Comparison of ENCODE assay signal across 28 cellular contexts in genomic region chr18:65415167-65415566, GRCh38.
DNase-seq lines count a peak whose midpoint lies in the region; ATAC-seq, FAIRE-seq and TF ChIP-seq lines count a peak whose summit lies in the region.
"Had no signal": no experiment of that assay in that cellular context is flagged by ENCODE, and none has a peak within 500 bp of the region (broad histone marks: within the 10 kb centered on the region; RNA-seq: fewer than 3 reads in every experiment).

No MANE protein-coding gene starts in this region.

- POLR2A ChIA-PET in MCF 10A (lab: Yijun Ruan, JAX) (no interaction called here), H1 (lab: Charles Lee; ENCODE audit: partially characterized antibody) (no interaction called here)
- POLR2A ChIA-PET in CD4-positive, alpha-beta T cell (lab: Charles Lee), result no interaction called here

- H3K27me3 Mint-ChIP-seq in MCF 10A (ENCODE audit: insufficient read depth, unreplicated experiment), result peaks cover 24% of the 10 kb centered on the region
- H3K27me3 Mint-ChIP-seq in stimulated activated memory B cell treated with anti-CD40 and anti-IgM and Interleukin-4, amounts not matched to agents 10 μg/mL and 1 μg/mL and 100 μg/mL, for 72 hours, result no peaks in the 10 kb centered on the region
- H3K27me3 Mint-ChIP-seq in CD4-positive, alpha-beta T cell, result no peaks in the 10 kb centered on the region
- H3K27me3 Mint-ChIP-seq: activated CD4-positive, alpha-beta T cell treated with anti-CD3 and anti-CD28 coated beads, Interleukin-2, amount 10 ng/mL, durations not matched to agents 7 days and 5 days; activated CD8-positive, alpha-beta memory T cell treated with anti-CD3 and anti-CD28 coated beads, Interleukin-2, amount 10 ng/mL, durations not matched to agents 7 days and 5 days; activated T-helper 17 cell treated with anti-CD3 and anti-CD28 coated beads, Interleukin-2, amount 50 U/mL, for 72 hours; progenitor cell of endocrine pancreas; stimulated activated naive CD8-positive, alpha-beta T cell treated with anti-CD3 and anti-CD28 coated beads, Interleukin-15, amount 100 ng/mL, for 72 hours had no signal

- H4K8ac ChIP-seq in H1 (ENCODE audit: extremely low read depth, insufficient read depth, low read length), result no peak overlapping the region

- H3K36me3 ChIP-seq in mammary epithelial cell (ENCODE audit: insufficient read depth, low read length), result no peaks in the 10 kb centered on the region
- H3K36me3 ChIP-seq in H1 (ENCODE audit: control insufficient read depth in 2 of 4, insufficient read depth in 4 of 4, low read length in 3 of 4), result no peaks in the 10 kb centered on the region
- H3K36me3 ChIP-seq: neutrophil, thyroid gland had no signal

- no peak overlapping the region for H3K4me3 Mint-ChIP-seq in MCF 10A (ENCODE audit: unreplicated experiment)
- no peak overlapping the region for H3K4me3 Mint-ChIP-seq in stimulated activated memory B cell treated with anti-CD40 and anti-IgM and Interleukin-4, amounts not matched to agents 10 μg/mL and 1 μg/mL and 100 μg/mL, for 72 hours
- H3K4me3 Mint-ChIP-seq in CD4-positive, alpha-beta T cell, result no peak overlapping the region
- H3K4me3 Mint-ChIP-seq: activated CD4-positive, alpha-beta T cell treated with anti-CD3 and anti-CD28 coated beads, Interleukin-2, amount 10 ng/mL, durations not matched to agents 7 days and 5 days; activated CD8-positive, alpha-beta memory T cell treated with anti-CD3 and anti-CD28 coated beads, Interleukin-2, amount 10 ng/mL, durations not matched to agents 7 days and 5 days; activated T-helper 17 cell treated with anti-CD3 and anti-CD28 coated beads, Interleukin-2, amount 50 U/mL, for 72 hours; stimulated activated naive CD8-positive, alpha-beta T cell treated with anti-CD3 and anti-CD28 coated beads, Interleukin-15, amount 100 ng/mL, for 72 hours had no signal

- CTCF ChIA-PET in MCF 10A (lab: Yijun Ruan, JAX) (interaction anchor here (0.6 kb wide), 1 partner anchor 140 kb away, joined by 3 read pairs; no protein-coding TSS in a partner anchor), mammary epithelial cell (lab: Charles Lee; ENCODE audit: low non-redundant PET) (no interaction called here), H1 (lab: Charles Lee; ENCODE audit: partially characterized antibody) (interaction anchor here (0.7 kb wide), 1 partner anchor 294 kb away, joined by 3 read pairs; no protein-coding TSS in a partner anchor)
- CTCF ChIA-PET in CD4-positive, alpha-beta T cell (lab: Charles Lee), result no interaction called here

- H3K9me3 ChIP-seq in mammary epithelial cell (replicated peaks; ENCODE audit: insufficient read depth, low read length) (peaks cover 5% of the 10 kb centered on the region), H1 (ENCODE audit: insufficient read depth in 2 of 2, low read depth in 1 of 2, low read length in 1 of 2) (no peaks in the 10 kb centered on the region)
- no peaks in the 10 kb centered on the region for H3K9me3 ChIP-seq in CD4-positive, alpha-beta T cell (ENCODE audit: control insufficient read depth, low read length)
- H3K9me3 ChIP-seq: Caco-2, neutrophil, thyroid gland had no signal

- no peak overlapping the region for H3K56ac ChIP-seq in H1 (replicated peaks; ENCODE audit: insufficient read length, low read depth, low read length)

- in situ Hi-C loops in mammary epithelial cell (cut with MboI; ENCODE audit: low sequenced_read_pairs in 2 of 2), result no loop called here

- H3K27ac ChIP-seq in mammary epithelial cell (ENCODE audit: insufficient read depth, low read depth, low read length) (no peak overlapping the region), H1 (ENCODE audit: low read depth, low read length) (no peak overlapping the region)
- no peak overlapping the region for H3K27ac ChIP-seq in CD4-positive, alpha-beta T cell (ENCODE audit: low read depth, low read length)
- H3K27ac ChIP-seq: neutrophil, thyroid gland, VCaP had no signal

- H3K9me3 Mint-ChIP-seq in MCF 10A (ENCODE audit: unreplicated experiment), result peaks cover 8% of the 10 kb centered on the region
- H3K9me3 Mint-ChIP-seq in stimulated activated memory B cell treated with anti-CD40 and anti-IgM and Interleukin-4, amounts not matched to agents 10 μg/mL and 1 μg/mL and 100 μg/mL, for 72 hours, result no peaks in the 10 kb centered on the region
- H3K9me3 Mint-ChIP-seq in CD4-positive, alpha-beta T cell, result no peaks in the 10 kb centered on the region

- H3K79me1 ChIP-seq in H1 (ENCODE audit: low read depth, low read length), result no peaks in the 10 kb centered on the region

- no peak overlapping the region for H3K27ac Mint-ChIP-seq in MCF 10A (ENCODE audit: low read depth, unreplicated experiment)
- H3K27ac Mint-ChIP-seq in stimulated activated memory B cell treated with anti-CD40 and anti-IgM and Interleukin-4, amounts not matched to agents 10 μg/mL and 1 μg/mL and 100 μg/mL, for 72 hours, result no peak overlapping the region
- no peak overlapping the region for H3K27ac Mint-ChIP-seq in CD4-positive, alpha-beta T cell
- H3K27ac Mint-ChIP-seq: activated CD4-positive, alpha-beta T cell treated with anti-CD3 and anti-CD28 coated beads, Interleukin-2, amount 10 ng/mL, durations not matched to agents 7 days and 5 days; activated CD8-positive, alpha-beta memory T cell treated with anti-CD3 and anti-CD28 coated beads, Interleukin-2, amount 10 ng/mL, durations not matched to agents 7 days and 5 days; activated naive CD4-positive, alpha-beta T cell treated with anti-CD3 and anti-CD28 coated beads, Interleukin-2, amount 50 U/mL, for 72 hours; activated T-helper 17 cell treated with anti-CD3 and anti-CD28 coated beads, Interleukin-2, amount 50 U/mL, for 72 hours; progenitor cell of endocrine pancreas; stimulated activated naive CD8-positive, alpha-beta T cell treated with anti-CD3 and anti-CD28 coated beads, Interleukin-15, amount 100 ng/mL, for 72 hours had no signal

- H2BK120ac ChIP-seq in H1 (replicated peaks; ENCODE audit: low read depth, low read length), result no peak overlapping the region

- no peak overlapping the region for H3K4me2 ChIP-seq in mammary epithelial cell (ENCODE audit: insufficient read depth, low read depth, low read length)
- no peak overlapping the region for H3K4me2 ChIP-seq in H1 (ENCODE audit: insufficient read depth in 1 of 2, low read depth in 2 of 2, low read length in 2 of 2)

- TF ChIP-seq POLR2A in H1 (IDR thresholded peaks at IDR 0.05; ENCODE audit: control extremely low read depth in 1 of 2, low read depth in 2 of 2, low read length in 2 of 2), result no peak

- no TSS peak for BruUV-seq in MCF 10A (replicated peaks; lab: Mats Ljungman, UMichigan)
- BruUV-seq in mammary epithelial cell (replicated peaks; lab: Mats Ljungman, UMichigan), result no TSS peak

- no peak for TF ChIP-seq EP300 in H1 (IDR thresholded peaks at IDR 0.05; ENCODE audit: borderline replicate concordance in 1 of 2, low read depth in 2 of 2, low read length in 2 of 2)

- H2AFZ ChIP-seq in mammary epithelial cell (ENCODE audit: low read depth, low read length) (no peak overlapping the region), H1 (ENCODE audit: low read length) (peak overlapping the region; percentile 48; the same call in 1 of the 2 replicates)

- no peak overlapping the region for H2BK5ac ChIP-seq in H1 (ENCODE audit: low read depth, low read length)

- intact Hi-C loops in MCF 10A (cut with micrococcal nuclease), result no loop called here
- intact Hi-C loops in mammary epithelial cell (cut with micrococcal nuclease), result no loop called here
- intact Hi-C loops in CD4-positive, alpha-beta T cell (cut with DNase I, micrococcal nuclease), result no loop called here

- H3K9ac ChIP-seq in mammary epithelial cell (ENCODE audit: insufficient read depth, low read length), result no peak overlapping the region
- H3K9ac ChIP-seq in H1 (replicated peaks in 1 of 4; ENCODE audit: extremely low read depth in 1 of 4, low read depth in 3 of 4, low read length in 3 of 4), result no peak overlapping the region

- no peaks in the 10 kb centered on the region for H3K79me2 ChIP-seq in mammary epithelial cell (ENCODE audit: insufficient read depth, low read length)
- no peaks in the 10 kb centered on the region for H3K79me2 ChIP-seq in H1 (ENCODE audit: control insufficient read depth in 1 of 2, insufficient read depth in 2 of 2, low read length in 2 of 2)

- no peak overlapping the region for H2BK15ac ChIP-seq in H1 (ENCODE audit: low read length)

- no peak overlapping the region for H3K4me3 ChIP-seq in mammary epithelial cell (replicated peaks in 1 of 3; ENCODE audit: insufficient read depth in 1 of 3, low read depth in 2 of 3, low read length in 3 of 3)
- H3K4me3 ChIP-seq in H1 (ENCODE audit: extremely low read depth in 1 of 4, insufficient read depth in 2 of 4, low read depth in 3 of 4, low read length in 4 of 4), result no peak overlapping the region
- H3K4me3 ChIP-seq: thyroid gland had no signal

- H3K4ac ChIP-seq in H1 (replicated peaks; ENCODE audit: insufficient read length, low read depth, low read length), result no peak overlapping the region

- H3K4me1 Mint-ChIP-seq in MCF 10A (ENCODE audit: insufficient read depth, unreplicated experiment), result no peaks in the 10 kb centered on the region
- no peaks in the 10 kb centered on the region for H3K4me1 Mint-ChIP-seq in stimulated activated memory B cell treated with anti-CD40 and anti-IgM and Interleukin-4, amounts not matched to agents 10 μg/mL and 1 μg/mL and 100 μg/mL, for 72 hours
- no peaks in the 10 kb centered on the region for H3K4me1 Mint-ChIP-seq in CD4-positive, alpha-beta T cell (ENCODE audit: low read depth)
- H3K4me1 Mint-ChIP-seq: activated CD4-positive, alpha-beta T cell treated with anti-CD3 and anti-CD28 coated beads, Interleukin-2, amount 10 ng/mL, durations not matched to agents 7 days and 5 days; activated CD8-positive, alpha-beta memory T cell treated with anti-CD3 and anti-CD28 coated beads, Interleukin-2, amount 10 ng/mL, durations not matched to agents 7 days and 5 days; activated T-helper 17 cell treated with anti-CD3 and anti-CD28 coated beads, Interleukin-2, amount 50 U/mL, for 72 hours; stimulated activated naive CD8-positive, alpha-beta T cell treated with anti-CD3 and anti-CD28 coated beads, Interleukin-15, amount 100 ng/mL, for 72 hours had no signal

- H4K20me1 ChIP-seq in mammary epithelial cell (ENCODE audit: insufficient read depth, low read length), result no peaks in the 10 kb centered on the region
- no peaks in the 10 kb centered on the region for H4K20me1 ChIP-seq in H1 (replicated peaks in 1 of 2; ENCODE audit: control insufficient read depth in 1 of 2, insufficient read depth in 2 of 2, low read length in 2 of 2)

- no peaks in the 10 kb centered on the region for H3K36me3 Mint-ChIP-seq in MCF 10A (ENCODE audit: insufficient read depth, unreplicated experiment)
- no peaks in the 10 kb centered on the region for H3K36me3 Mint-ChIP-seq in stimulated activated memory B cell treated with anti-CD40 and anti-IgM and Interleukin-4, amounts not matched to agents 10 μg/mL and 1 μg/mL and 100 μg/mL, for 72 hours
- no peaks in the 10 kb centered on the region for H3K36me3 Mint-ChIP-seq in CD4-positive, alpha-beta T cell (ENCODE audit: low read depth)
- H3K36me3 Mint-ChIP-seq: activated CD8-positive, alpha-beta memory T cell treated with anti-CD3 and anti-CD28 coated beads, Interleukin-2, amount 10 ng/mL, durations not matched to agents 7 days and 5 days; activated naive CD4-positive, alpha-beta T cell treated with anti-CD3 and anti-CD28 coated beads, Interleukin-2, amount 50 U/mL, for 72 hours had no signal

- H3K23me2 ChIP-seq in H1 (ENCODE audit: low read depth, low read length), result no peaks in the 10 kb centered on the region

- TF ChIP-seq RAD21 in H1 (IDR thresholded peaks at IDR 0.05 in 1 of 2, conservative IDR thresholded peaks at IDR 0.05 in 1 of 2; ENCODE audit: low read depth in 2 of 2, low read length in 2 of 2), result no peak

- no peak for TF ChIP-seq CTCF in MCF 10A (IDR thresholded peaks at IDR 0.05; ENCODE audit: unreplicated experiment)
- no peak for TF ChIP-seq CTCF in mammary epithelial cell (conservative IDR thresholded peaks at IDR 0.05 in 1 of 2, IDR thresholded peaks at IDR 0.05 in 1 of 2; ENCODE audit: extremely low read depth in 1 of 2, insufficient read depth in 1 of 2, low read depth in 1 of 2, low read length in 2 of 2)
- no peak for TF ChIP-seq CTCF in H1 (IDR thresholded peaks at IDR 0.05; ENCODE audit: control extremely low read depth in 1 of 3, insufficient read depth in 1 of 3, low read depth in 1 of 3, low read length in 3 of 3)
- TF ChIP-seq CTCF in CD4-positive, alpha-beta T cell (IDR thresholded peaks at IDR 0.05), result no peak

- FAIRE-seq in H1 (lab: Jason Lieb, UNC), result peak; percentile 19
- FAIRE-seq: endothelial cell of umbilical vein had no signal

- dilution Hi-C loops in mammary epithelial cell (cut with HindIII; ENCODE audit: low sequenced_read_pairs), result no loop called here

- H3K14ac ChIP-seq in H1 (ENCODE audit: insufficient read length), result no peak overlapping the region

- no peak overlapping the region for H2BK12ac ChIP-seq in H1 (ENCODE audit: low read depth, low read length)

- peak; percentile 18 for DNase-seq in MCF 10A (ENCODE audit: unreplicated experiment)
- DNase-seq in mammary epithelial cell, result no peak
- DNase-seq in OCI-M1 (lab: John Stamatoyannopoulos, UW), result peak; percentile 46
- DNase-seq in H1 (ENCODE audit: low read depth in 1 of 2, low spot score in 2 of 2), result peak in 1 of 2 experiments; percentile 7
- no peak for DNase-seq in CD4-positive, alpha-beta T cell
- no peak for DNase-seq in AML-193 (lab: John Stamatoyannopoulos, UW)
- DNase-seq: activated CD4-positive, alpha-beta T cell treated with anti-CD3 and anti-CD28 coated beads, Interleukin-2, amount 10 ng/mL, durations not matched to agents 7 days and 5 days; activated CD8-positive, alpha-beta memory T cell treated with anti-CD3 and anti-CD28 coated beads, Interleukin-2, amount 10 ng/mL, durations not matched to agents 7 days and 5 days; aorta; Caco-2; central memory CD4-positive, alpha-beta T cell; glutamatergic neuron; KBM-7; NCI-H1694 treated with DMSO at 0.1 percent for 48 hours; RPMI8226; stimulated activated CD4-positive, alpha-beta T cell treated with anti-CD3 and anti-CD28 coated beads, Interleukin-15, amount 100 ng/mL, for 24 hours; stimulated activated naive CD8-positive, alpha-beta T cell treated with anti-CD3 and anti-CD28 coated beads, Interleukin-15, amount 100 ng/mL, for 72 hours; T-helper 2 cell; thyroid gland had no signal

- no peak overlapping the region for H3K18ac ChIP-seq in H1 (ENCODE audit: extremely low read depth, low read length)

- H4K5ac ChIP-seq in H1 (ENCODE audit: insufficient read length, low read depth, low read length), result no peak overlapping the region

- no peak overlapping the region for H4K91ac ChIP-seq in H1 (replicated peaks; ENCODE audit: insufficient read length, low read length)

- H3K4me1 ChIP-seq in mammary epithelial cell (ENCODE audit: insufficient read depth, low read length) (no peaks in the 10 kb centered on the region), H1 (replicated peaks in 1 of 4; ENCODE audit: control insufficient read depth in 3 of 4, insufficient read depth in 4 of 4, low read length in 3 of 4) (peaks cover 2 to 6% (median 4%) of the 10 kb centered on the region in 4 experiments; a peak in 4 of 7 replicates)
- H3K4me1 ChIP-seq: Caco-2, thyroid gland had no signal

- H2BK20ac ChIP-seq in H1 (ENCODE audit: low read length), result no peak overlapping the region

- H2AK5ac ChIP-seq in H1 (ENCODE audit: low read depth, low read length), result no peak overlapping the region

- H3K23ac ChIP-seq in H1 (ENCODE audit: insufficient read length), result no peak overlapping the region

- no peaks in the 10 kb centered on the region for H3K27me3 ChIP-seq in mammary epithelial cell (ENCODE audit: insufficient read depth, low read length)
- no peaks in the 10 kb centered on the region for H3K27me3 ChIP-seq in H1 (replicated peaks in 1 of 4; ENCODE audit: control insufficient read depth in 3 of 4, extremely low read depth in 1 of 4, insufficient read depth in 3 of 4, low read length in 3 of 4)
- no peaks in the 10 kb centered on the region for H3K27me3 ChIP-seq in CD4-positive, alpha-beta T cell (ENCODE audit: control insufficient read depth, insufficient read depth, low read length)
- H3K27me3 ChIP-seq: neutrophil, thyroid gland had no signal

- WGBS in mammary epithelial cell (ENCODE audit: low coverage, missing lambda C conversion rate), result 43% methylated on average over 1 of the region's 1 CpG
- 91% methylated on average over 1 of the region's 1 CpG; no CpG with 5 or more reads in 1 of the 2 experiments for WGBS in H1 (ENCODE audit: extremely low coverage in 1 of 2, insufficient coverage in 1 of 2, insufficient read length in 1 of 2, insufficient replicate concordance in 2 of 2, low coverage in 1 of 2, low lambda C conversion rate in 2 of 2, missing lambda C conversion rate in 1 of 2), 2 experiments

- peak; percentile 34 for ATAC-seq in stimulated activated memory B cell treated with anti-CD40 and anti-IgM and Interleukin-4, amounts not matched to agents 10 μg/mL and 1 μg/mL and 100 μg/mL, for 72 hours
- no peak for ATAC-seq in GM19035 (IDR thresholded peaks at IDR 0.05; ENCODE audit: unreplicated experiment)
- ATAC-seq in CD4-positive, alpha-beta T cell (ENCODE audit: poor library complexity), result no peak
- ATAC-seq: activated CD8-positive, alpha-beta memory T cell treated with anti-CD3 and anti-CD28 coated beads, Interleukin-2, amount 10 ng/mL, durations not matched to agents 7 days and 5 days; activated naive CD4-positive, alpha-beta T cell treated with anti-CD3 and anti-CD28 coated beads, Interleukin-2, amount 50 U/mL, for 72 hours; activated T-helper 17 cell treated with anti-CD3 and anti-CD28 coated beads, Interleukin-2, amount 50 U/mL, for 72 hours; SK-N-SH treated with all-trans-retinoic acid at 6 μM for 48 hours; stimulated activated naive CD8-positive, alpha-beta T cell treated with anti-CD3 and anti-CD28 coated beads, Interleukin-15, amount 100 ng/mL, for 72 hours had no signal

Comparison
In these comparisons a context has a peak if more than half of its experiments do, and no peak if none do; other contexts are left out.
1. DNase-seq: peak in MCF 10A (single experiment) and OCI-M1 (single experiment); none in mammary epithelial cell (single experiment), CD4-positive, alpha-beta T cell (0 of 10) and AML-193 (0 of 2).
2. CTCF ChIA-PET loops: an anchor here in MCF 10A (0.6 kb wide) and H1 (0.7 kb wide); none called in mammary epithelial cell and CD4-positive, alpha-beta T cell.